ENCODE assay signal across 12 cellular contexts in genomic region chr7:43302211-43302711, GRCh38.
DNase-seq lines count a peak whose midpoint lies in the region; ATAC-seq and TF ChIP-seq lines count a peak whose summit lies in the region.
"Had no signal": no experiment of that assay in that cellular context is flagged by ENCODE, and none has a peak within 500 bp of the region (broad histone marks: within the 10 kb centered on the region; RNA-seq: fewer than 3 reads in every experiment).

No MANE protein-coding gene starts in this region.

- H3K9ac ChIP-seq in GM23248, result no peak overlapping the region

- H3K9me3 ChIP-seq in GM23248 (ENCODE audit: low read depth), result no peaks in the 10 kb centered on the region
- no peaks in the 10 kb centered on the region for H3K9me3 ChIP-seq in sigmoid colon
- no peaks in the 10 kb centered on the region for H3K9me3 ChIP-seq in tibial nerve
- H3K9me3 ChIP-seq: thoracic aorta had no signal

- ATAC-seq in natural killer cell treated with Interleukin-12 subunit alpha and Interleukin-12 subunit beta and Interleukin-15 and Interleukin-18, amount 100 ng/mL, for 72 hours, result peak; percentile 56

- H3K4me2 ChIP-seq in GM23248 (ENCODE audit: unreplicated experiment), result no peak overlapping the region

- H3K4me3 ChIP-seq in GM23248 (no peak overlapping the region), choroid plexus epithelial cell (ENCODE audit: low read depth, low read length) (no peak overlapping the region), sigmoid colon (no peak overlapping the region), tibial nerve (no peak overlapping the region)
- H3K4me3 ChIP-seq: thoracic aorta had no signal

- no peak overlapping the region for H3K27ac Mint-ChIP-seq in natural killer cell treated with Interleukin-12 subunit alpha and Interleukin-12 subunit beta and Interleukin-15 and Interleukin-18, amount 100 ng/mL, for 72 hours

- H3K4me1 Mint-ChIP-seq in natural killer cell treated with Interleukin-12 subunit alpha and Interleukin-12 subunit beta and Interleukin-15 and Interleukin-18, amount 100 ng/mL, for 72 hours (ENCODE audit: low read depth in 2 of 2), result peaks cover 0 to 4% of the 10 kb centered on the region in 2 donors

- H3K9me2 ChIP-seq in GM23248 (ENCODE audit: insufficient read depth), result no peaks in the 10 kb centered on the region

- H3K36me3 ChIP-seq in GM23248 (ENCODE audit: low read depth) (no peaks in the 10 kb centered on the region), sigmoid colon (no peaks in the 10 kb centered on the region), tibial nerve (no peaks in the 10 kb centered on the region)
- H3K36me3 ChIP-seq: thoracic aorta had no signal

- no peak overlapping the region for H2AFZ ChIP-seq in GM23248

- H3K27ac ChIP-seq in GM23248 (no peak overlapping the region), sigmoid colon (no peak overlapping the region), tibial nerve (no peak overlapping the region)
- H3K27ac ChIP-seq: thoracic aorta had no signal

- H3K27me3 Mint-ChIP-seq in natural killer cell treated with Interleukin-12 subunit alpha and Interleukin-12 subunit beta and Interleukin-15 and Interleukin-18, amount 100 ng/mL, for 72 hours, result peaks cover 11 to 19% of the 10 kb centered on the region in 2 donors

- no peaks in the 10 kb centered on the region for H3K36me3 Mint-ChIP-seq in natural killer cell treated with Interleukin-12 subunit alpha and Interleukin-12 subunit beta and Interleukin-15 and Interleukin-18, amount 100 ng/mL, for 72 hours

- 92% methylated on average over 10 of the region's 10 CpGs for WGBS in GM23248 (ENCODE audit: low coverage in 1 of 2, low lambda C conversion rate in 2 of 2, missing lambda C conversion rate in 2 of 2), 2 experiments
- WGBS in sigmoid colon, 2 donors, result 61 to 62% methylated on average over 10 of the region's 10 CpGs
- WGBS in tibial nerve, 2 donors, result 47 to 61% methylated on average over 7 to 10 of the region's 10 CpGs

- H3K27me3 ChIP-seq in GM23248 (replicated peaks; ENCODE audit: insufficient read depth) (no peaks in the 10 kb centered on the region), sigmoid colon (no peaks in the 10 kb centered on the region), tibial nerve (no peaks in the 10 kb centered on the region)

- H3K4me3 Mint-ChIP-seq in natural killer cell treated with Interleukin-12 subunit alpha and Interleukin-12 subunit beta and Interleukin-15 and Interleukin-18, amount 100 ng/mL, for 72 hours, result no peak overlapping the region

- no peaks in the 10 kb centered on the region for H3K9me3 Mint-ChIP-seq in natural killer cell treated with Interleukin-12 subunit alpha and Interleukin-12 subunit beta and Interleukin-15 and Interleukin-18, amount 100 ng/mL, for 72 hours

- no peaks in the 10 kb centered on the region for H4K20me1 ChIP-seq in GM23248 (ENCODE audit: insufficient read depth)

- no peaks in the 10 kb centered on the region for H3K79me2 ChIP-seq in GM23248 (ENCODE audit: insufficient read depth)

- no peaks in the 10 kb centered on the region for H3F3A ChIP-seq in GM23248 (ENCODE audit: insufficient read depth)

- no peak for TF ChIP-seq EP300 in sigmoid colon (IDR thresholded peaks at IDR 0.05)
- TF ChIP-seq EP300 in tibial nerve (IDR thresholded peaks at IDR 0.05), result no peak

- H3K4me1 ChIP-seq in GM23248 (ENCODE audit: insufficient read depth) (no peaks in the 10 kb centered on the region), sigmoid colon (no peaks in the 10 kb centered on the region), tibial nerve (no peaks in the 10 kb centered on the region)

- TF ChIP-seq CTCF in choroid plexus epithelial cell (conservative IDR thresholded peaks at IDR 0.05; ENCODE audit: low read depth, low read length) (no peak), sigmoid colon (IDR thresholded peaks at IDR 0.05) (no peak), tibial nerve (IDR thresholded peaks at IDR 0.05) (no peak)

- intact Hi-C loops in sigmoid colon (cut with DNase I), result no loop called here

- TF ChIP-seq POLR2A in sigmoid colon (IDR thresholded peaks at IDR 0.05) (no peak), tibial nerve (IDR thresholded peaks at IDR 0.05) (no peak)

- in situ Hi-C loops in GM23248 (cut with MboI), result no loop called here

- DNase-seq in GM23248 (peak; percentile 30), LoVo (ENCODE audit: low spot score) (peak; percentile 38), choroid plexus epithelial cell (ENCODE audit: low read depth) (peak; percentile 96), HuH-7.5 (ENCODE audit: low spot score) (no peak), sigmoid colon (no peak), AML-193 (lab: John Stamatoyannopoulos, UW) (no peak), tibial nerve (ENCODE audit: low spot score in 2 of 2) (no peak)
- DNase-seq in natural killer cell treated with Interleukin-12 subunit alpha and Interleukin-12 subunit beta and Interleukin-15 and Interleukin-18, amount 100 ng/mL, for 72 hours (ENCODE audit: low spot score), result no peak
- DNase-seq: amniotic stem cell, MM.1S, SW 1271 had no signal

Comparison
In these comparisons a context has a peak if more than half of its experiments do, and no peak if none do; other contexts are left out.
1. DNase-seq: peak in GM23248 (single experiment), LoVo (single experiment) and choroid plexus epithelial cell (single experiment); none in natural killer cell treated with Interleukin-12 subunit alpha and Interleukin-12 subunit beta and Interleukin-15 and Interleukin-18, amount 100 ng/mL, for 72 hours (single experiment), HuH-7.5 (single experiment), sigmoid colon (single experiment), AML-193 (0 of 2) and tibial nerve (0 of 2).